ENCODE assay signal across 22 cellular contexts in genomic region chr16:76696876-76697275, GRCh38.
"Had no signal": no experiment of that assay in that cellular context is flagged by ENCODE, and none has a peak within 500 bp of the region (broad histone marks: within the 10 kb centered on the region; RNA-seq: fewer than 3 reads in every experiment).

No MANE protein-coding gene starts in this region.

- ATAC-seq: natural killer cell; pancreas; psoas muscle; right lobe of liver; stimulated activated effector memory CD8-positive, alpha-beta T cell treated with anti-CD3 and anti-CD28 coated beads, Interleukin-12 subunit alpha, Interleukin-12 subunit beta, amount 100 ng/mL, for 72 hours; stimulated activated naive B cell treated with anti-CD40 and anti-IgM and Interleukin-4, amounts not matched to agents 10 μg/mL and 1 μg/mL and 100 μg/mL, for 72 hours had no signal

- H3K27ac Mint-ChIP-seq: naive B cell; natural killer cell; nephron; neural progenitor cell; progenitor cell of endocrine pancreas; stimulated activated effector memory CD8-positive, alpha-beta T cell treated with anti-CD3 and anti-CD28 coated beads, Interleukin-12 subunit alpha, Interleukin-12 subunit beta, amount 100 ng/mL, for 72 hours; stimulated activated naive B cell treated with anti-CD40 and anti-IgM and Interleukin-4, amounts not matched to agents 10 μg/mL and 1 μg/mL and 100 μg/mL, for 72 hours; stimulated activated naive CD8-positive, alpha-beta T cell treated with anti-CD3 and anti-CD28 coated beads, Interleukin-15, Interleukin-2, amounts not matched to agents 100 ng/mL and 50 ng/mL, for 24 hours had no signal

- H3K27me3 Mint-ChIP-seq: naive B cell; progenitor cell of endocrine pancreas; stimulated activated naive B cell treated with anti-CD40 and anti-IgM and Interleukin-4, amounts not matched to agents 10 μg/mL and 1 μg/mL and 100 μg/mL, for 72 hours; stimulated activated naive CD8-positive, alpha-beta T cell treated with anti-CD3 and anti-CD28 coated beads, Interleukin-15, Interleukin-2, amounts not matched to agents 100 ng/mL and 50 ng/mL, for 24 hours had no signal

- H3K4me3 Mint-ChIP-seq: naive B cell; natural killer cell; nephron; neural progenitor cell; stimulated activated effector memory CD8-positive, alpha-beta T cell treated with anti-CD3 and anti-CD28 coated beads, Interleukin-12 subunit alpha, Interleukin-12 subunit beta, amount 100 ng/mL, for 72 hours; stimulated activated naive B cell treated with anti-CD40 and anti-IgM and Interleukin-4, amounts not matched to agents 10 μg/mL and 1 μg/mL and 100 μg/mL, for 72 hours; stimulated activated naive CD8-positive, alpha-beta T cell treated with anti-CD3 and anti-CD28 coated beads, Interleukin-15, Interleukin-2, amounts not matched to agents 100 ng/mL and 50 ng/mL, for 24 hours had no signal

- DNase-seq: naive B cell; natural killer cell; pancreas; psoas muscle; right lobe of liver; sigmoid colon; small intestine; stimulated activated CD4-positive, alpha-beta T cell treated with anti-CD3 and anti-CD28 coated beads, Interleukin-15, amount 100 ng/mL, for 24 hours; stimulated activated CD4-positive, alpha-beta T cell treated with anti-CD3 and anti-CD28 coated beads, Interleukin-2, amount 100 ng/mL, for 24 hours; stimulated activated CD4-positive, alpha-beta T cell treated with anti-CD3 and anti-CD28 coated beads, Interleukin-2, amount 100 ng/mL, for 48 hours; stimulated activated CD4-positive, alpha-beta T cell treated with anti-CD3 and anti-CD28 coated beads, Interleukin-4, amount 100 ng/mL, for 24 hours; stimulated activated naive B cell treated with anti-CD40 and anti-IgM and Interleukin-4, amounts not matched to agents 10 μg/mL and 1 μg/mL and 100 μg/mL, for 72 hours; stimulated activated naive CD4-positive, alpha-beta T cell treated with Interleukin-2 at 50 U/mL for 16 hours; stomach; thyroid gland; trophoblast cell; upper lobe of left lung had no signal

- H3K36me3 Mint-ChIP-seq: naive B cell; natural killer cell; neural progenitor cell; stimulated activated effector memory CD8-positive, alpha-beta T cell treated with anti-CD3 and anti-CD28 coated beads, Interleukin-12 subunit alpha, Interleukin-12 subunit beta, amount 100 ng/mL, for 72 hours; stimulated activated naive B cell treated with anti-CD40 and anti-IgM and Interleukin-4, amounts not matched to agents 10 μg/mL and 1 μg/mL and 100 μg/mL, for 72 hours had no signal

- H3K4me1 Mint-ChIP-seq: naive B cell; natural killer cell; nephron; neural progenitor cell; stimulated activated effector memory CD8-positive, alpha-beta T cell treated with anti-CD3 and anti-CD28 coated beads, Interleukin-12 subunit alpha, Interleukin-12 subunit beta, amount 100 ng/mL, for 72 hours; stimulated activated naive B cell treated with anti-CD40 and anti-IgM and Interleukin-4, amounts not matched to agents 10 μg/mL and 1 μg/mL and 100 μg/mL, for 72 hours had no signal

- H3K9me3 Mint-ChIP-seq: neural progenitor cell had no signal
